Comparison of ENCODE assay signal across 18 cellular contexts in the genomic region with DNA sequence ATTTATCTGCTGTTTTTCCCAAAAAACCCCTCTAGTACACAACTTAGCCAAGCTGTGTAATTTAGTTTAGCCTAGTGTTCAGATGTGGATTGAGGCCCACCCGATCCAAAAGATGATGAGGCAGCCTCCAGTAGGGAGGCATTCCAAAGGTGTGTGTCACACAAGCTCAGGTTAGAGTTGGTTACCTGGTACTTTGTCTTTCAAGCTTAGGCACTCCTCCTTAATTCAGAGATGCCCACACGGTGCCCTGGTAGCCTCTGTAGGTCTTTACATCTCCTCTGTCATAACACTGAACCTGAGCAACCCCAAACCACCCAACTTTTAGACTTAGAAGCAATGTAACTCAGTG.
"Had no signal": no experiment of that assay in that cellular context is flagged by ENCODE, and none has a peak within 500 bp of the region (broad histone marks: within the 10 kb centered on the region; RNA-seq: fewer than 3 reads in every experiment).

No MANE protein-coding gene starts in this region.

- H3K4me3 Mint-ChIP-seq: natural killer cell; neural crest cell; stimulated activated memory B cell treated with anti-CD40 and anti-IgM and Interleukin-4, amounts not matched to agents 10 μg/mL and 1 μg/mL and 100 μg/mL, for 72 hours; stimulated activated naive CD8-positive, alpha-beta T cell treated with anti-CD3 and anti-CD28 coated beads, Interleukin-15, amount 100 ng/mL, for 72 hours had no signal

- H3K4me1 ChIP-seq: colonic mucosa, heart left ventricle, spleen, testis, tibial nerve had no signal

- FAIRE-seq: endothelial cell of umbilical vein, frontal cortex had no signal

- H3K9me3 ChIP-seq: colonic mucosa, testis had no signal

- H3K4me1 Mint-ChIP-seq: natural killer cell; neural crest cell; stimulated activated memory B cell treated with anti-CD40 and anti-IgM and Interleukin-4, amounts not matched to agents 10 μg/mL and 1 μg/mL and 100 μg/mL, for 72 hours; stimulated activated naive CD8-positive, alpha-beta T cell treated with anti-CD3 and anti-CD28 coated beads, Interleukin-15, amount 100 ng/mL, for 72 hours had no signal

- H3K9me3 Mint-ChIP-seq: stimulated activated memory B cell treated with anti-CD40 and anti-IgM and Interleukin-4, amounts not matched to agents 10 μg/mL and 1 μg/mL and 100 μg/mL, for 72 hours had no signal

- H3K27me3 ChIP-seq: colonic mucosa, heart left ventricle, spleen, testis, tibial nerve had no signal

- ATAC-seq: heart left ventricle; natural killer cell; sciatic nerve; stimulated activated memory B cell treated with anti-CD40 and anti-IgM and Interleukin-4, amounts not matched to agents 10 μg/mL and 1 μg/mL and 100 μg/mL, for 72 hours; stimulated activated naive CD8-positive, alpha-beta T cell treated with anti-CD3 and anti-CD28 coated beads, Interleukin-15, amount 100 ng/mL, for 72 hours had no signal

- H3K4me3 ChIP-seq: colonic mucosa, heart left ventricle, spleen, testis, tibial nerve had no signal

- H3K36me3 Mint-ChIP-seq: natural killer cell; stimulated activated memory B cell treated with anti-CD40 and anti-IgM and Interleukin-4, amounts not matched to agents 10 μg/mL and 1 μg/mL and 100 μg/mL, for 72 hours had no signal

- DNase-seq: colonic mucosa; dermis blood vessel endothelial cell; heart left ventricle; hippocampal formation; natural killer cell; posterior cingulate gyrus; spleen; stimulated activated CD4-positive, alpha-beta T cell treated with anti-CD3 and anti-CD28 coated beads, Interleukin-15, amount 100 ng/mL, for 24 hours; stimulated activated CD4-positive, alpha-beta T cell treated with anti-CD3 and anti-CD28 coated beads, Interleukin-1b, Interleukin-23, amount 100 ng/mL, for 48 hours; stimulated activated CD4-positive, alpha-beta T cell treated with anti-CD3 and anti-CD28 coated beads, Interleukin-4, amount 100 ng/mL, for 24 hours; stimulated activated naive CD8-positive, alpha-beta T cell treated with anti-CD3 and anti-CD28 coated beads, Interleukin-15, amount 100 ng/mL, for 72 hours; testis had no signal

- H3K27ac Mint-ChIP-seq: natural killer cell; stimulated activated memory B cell treated with anti-CD40 and anti-IgM and Interleukin-4, amounts not matched to agents 10 μg/mL and 1 μg/mL and 100 μg/mL, for 72 hours; stimulated activated naive CD8-positive, alpha-beta T cell treated with anti-CD3 and anti-CD28 coated beads, Interleukin-15, amount 100 ng/mL, for 72 hours had no signal

- H3K36me3 ChIP-seq: colonic mucosa, heart left ventricle, spleen, tibial nerve had no signal

- H3K27ac ChIP-seq: colonic mucosa, heart left ventricle, spleen, testis, tibial nerve had no signal

- H3K27me3 Mint-ChIP-seq: stimulated activated memory B cell treated with anti-CD40 and anti-IgM and Interleukin-4, amounts not matched to agents 10 μg/mL and 1 μg/mL and 100 μg/mL, for 72 hours; stimulated activated naive CD8-positive, alpha-beta T cell treated with anti-CD3 and anti-CD28 coated beads, Interleukin-15, amount 100 ng/mL, for 72 hours had no signal
